Comparison of ENCODE assay signal across 28 cellular contexts in genomic region chr11:120903686-120904085, GRCh38.
"Had no signal": no experiment of that assay in that cellular context is flagged by ENCODE, and none has a peak within 500 bp of the region (broad histone marks: within the 10 kb centered on the region; RNA-seq: fewer than 3 reads in every experiment).

No MANE protein-coding gene starts in this region.

- H3K27me3 Mint-ChIP-seq: activated CD4-positive, alpha-beta T cell treated with anti-CD3 and anti-CD28 coated beads, Interleukin-2, amount 10 ng/mL, durations not matched to agents 24 days and 14 days; activated naive CD4-positive, alpha-beta T cell treated with anti-CD3 and anti-CD28 coated beads, Interleukin-2, amount 50 U/mL, for 24 hours had no signal

- ATAC-seq: activated CD8-positive, alpha-beta memory T cell treated with anti-CD3 and anti-CD28 coated beads, Interleukin-2, amount 10 ng/mL, durations not matched to agents 7 days and 5 days; body of pancreas; K562; T-helper 17 cell had no signal

- H3K4me1 Mint-ChIP-seq: activated B cell treated with CpG ODN at 0.5 μM for 24 hours; activated CD4-positive, alpha-beta T cell treated with anti-CD3 and anti-CD28 coated beads, Interleukin-2, amount 10 ng/mL, durations not matched to agents 24 days and 14 days; activated CD8-positive, alpha-beta memory T cell treated with anti-CD3 and anti-CD28 coated beads, Interleukin-2, amount 10 ng/mL, durations not matched to agents 7 days and 5 days; activated naive CD4-positive, alpha-beta T cell treated with anti-CD3 and anti-CD28 coated beads, Interleukin-2, amount 50 U/mL, for 24 hours had no signal

- H3K27ac ChIP-seq: ascending aorta, body of pancreas had no signal

- H3K4me3 ChIP-seq: ascending aorta, body of pancreas, K562 had no signal

- H3K4me3 Mint-ChIP-seq: activated B cell treated with CpG ODN at 0.5 μM for 24 hours; activated CD4-positive, alpha-beta T cell treated with anti-CD3 and anti-CD28 coated beads, Interleukin-2, amount 10 ng/mL, durations not matched to agents 24 days and 14 days; activated CD8-positive, alpha-beta memory T cell treated with anti-CD3 and anti-CD28 coated beads, Interleukin-2, amount 10 ng/mL, durations not matched to agents 7 days and 5 days; activated naive CD4-positive, alpha-beta T cell treated with anti-CD3 and anti-CD28 coated beads, Interleukin-2, amount 50 U/mL, for 24 hours; activated T-cell treated with anti-CD3 and anti-CD28 coated beads, Interleukin-2, amount 50 U/mL, for 24 hours; activated T-helper 1 cell treated with anti-CD3 and anti-CD28 coated beads, Interleukin-12 subunit alpha, Interleukin-12 subunit beta, Interleukin-2, Interleukin-4 antibody, amounts not matched to agents 30 ng/mL and 10 ng/mL and 1 ng/mL, durations not matched to agents 14 hours and 24 hours and 36 hours; T-helper 17 cell had no signal

- H3K36me3 ChIP-seq: ascending aorta had no signal

- DNase-seq: activated B cell treated with CpG ODN at 0.5 μM for 24 hours; activated CD4-positive, alpha-beta T cell treated with anti-CD3 and anti-CD28 coated beads for 1 hour; activated CD4-positive, alpha-beta T cell treated with anti-CD3 and anti-CD28 coated beads, Interleukin-2, amount 10 ng/mL, durations not matched to agents 24 days and 14 days; activated CD4-positive, alpha-beta T cell treated with anti-CD3 and anti-CD28 coated beads, Interleukin-2, amount 50 U/mL, for 48 hours; activated CD8-positive, alpha-beta memory T cell treated with anti-CD3 and anti-CD28 coated beads, Interleukin-2, amount 10 ng/mL, durations not matched to agents 7 days and 5 days; activated effector memory CD4-positive, alpha-beta T cell treated with Interleukin-2 at 50 U/mL for 16 hours; activated naive CD4-positive, alpha-beta T cell; activated T-cell treated with anti-CD3 and anti-CD28 coated beads, Interleukin-2, amount 50 U/mL, for 24 hours; amniotic stem cell; body of pancreas; central memory CD4-positive, alpha-beta T cell; Karpas-422; MM.1S; NCI-H1048; NCI-H1417; NCI-H1694; NCI-H2029 treated with DMSO at 0.1 percent for 48 hours; NCI-H2227 treated with DMSO at 0.1 percent for 48 hours; NCI-H446 treated with DMSO at 0.1 percent for 48 hours; NCI-H524 treated with DMSO at 0.1 percent for 48 hours; NCI-H82; SHP77 treated with DMSO at 0.1 percent for 48 hours; T-helper 17 cell; T-helper 9 cell had no signal

- H3K9me3 Mint-ChIP-seq: activated B cell treated with CpG ODN at 0.5 μM for 24 hours; activated CD4-positive, alpha-beta T cell treated with anti-CD3 and anti-CD28 coated beads, Interleukin-2, amount 10 ng/mL, durations not matched to agents 24 days and 14 days; activated naive CD4-positive, alpha-beta T cell treated with anti-CD3 and anti-CD28 coated beads, Interleukin-2, amount 50 U/mL, for 24 hours; activated T-cell treated with anti-CD3 and anti-CD28 coated beads, Interleukin-2, amount 50 U/mL, for 24 hours; activated T-helper 1 cell treated with anti-CD3 and anti-CD28 coated beads, Interleukin-12 subunit alpha, Interleukin-12 subunit beta, Interleukin-2, Interleukin-4 antibody, amounts not matched to agents 30 ng/mL and 10 ng/mL and 1 ng/mL, durations not matched to agents 14 hours and 24 hours and 36 hours had no signal

- H3K4me1 ChIP-seq: ascending aorta, body of pancreas had no signal

- H3K27me3 ChIP-seq: ascending aorta, body of pancreas had no signal

- H3K36me3 Mint-ChIP-seq: activated CD8-positive, alpha-beta memory T cell treated with anti-CD3 and anti-CD28 coated beads, Interleukin-2, amount 10 ng/mL, durations not matched to agents 7 days and 5 days; activated naive CD4-positive, alpha-beta T cell treated with anti-CD3 and anti-CD28 coated beads, Interleukin-2, amount 50 U/mL, for 24 hours had no signal

- H3K9me3 ChIP-seq: ascending aorta, body of pancreas had no signal

- H3K27ac Mint-ChIP-seq: activated B cell treated with CpG ODN at 0.5 μM for 24 hours; activated CD4-positive, alpha-beta T cell treated with anti-CD3 and anti-CD28 coated beads, Interleukin-2, amount 10 ng/mL, durations not matched to agents 24 days and 14 days; activated CD8-positive, alpha-beta memory T cell treated with anti-CD3 and anti-CD28 coated beads, Interleukin-2, amount 10 ng/mL, durations not matched to agents 7 days and 5 days; activated naive CD4-positive, alpha-beta T cell treated with anti-CD3 and anti-CD28 coated beads, Interleukin-2, amount 50 U/mL, for 24 hours; activated T-cell treated with anti-CD3 and anti-CD28 coated beads, Interleukin-2, amount 50 U/mL, for 24 hours; activated T-helper 1 cell treated with anti-CD3 and anti-CD28 coated beads, Interleukin-12 subunit alpha, Interleukin-12 subunit beta, Interleukin-2, Interleukin-4 antibody, amounts not matched to agents 30 ng/mL and 10 ng/mL and 1 ng/mL, durations not matched to agents 14 hours and 24 hours and 36 hours; T-helper 17 cell had no signal
